ENCODE assay signal across 18 cellular contexts in genomic region chr1:13976485-13976884, GRCh38.
DNase-seq lines count a peak whose midpoint lies in the region; ATAC-seq and TF ChIP-seq lines count a peak whose summit lies in the region.
"Had no signal": no experiment of that assay in that cellular context is flagged by ENCODE, and none has a peak within 500 bp of the region (broad histone marks: within the 10 kb centered on the region; RNA-seq: fewer than 3 reads in every experiment).

No MANE protein-coding gene starts in this region.

- no peak overlapping the region for H3K4me2 ChIP-seq in mammary epithelial cell (ENCODE audit: insufficient read depth, low read depth, low read length)
- H3K4me2 ChIP-seq: A549; BLaER1 treated with 17β-estradiol and CSF1 and Interleukin-3, amounts not matched to agents 10 nM and 100 nM had no signal

- no peak overlapping the region for H3K4me3 Mint-ChIP-seq in MCF 10A (ENCODE audit: unreplicated experiment)
- H3K4me3 Mint-ChIP-seq: B cell; CD4-positive, alpha-beta T cell; CD8-positive, alpha-beta T cell had no signal

- H3K4me3 ChIP-seq in mammary epithelial cell (replicated peaks in 1 of 3; ENCODE audit: insufficient read depth in 1 of 3, low read depth in 2 of 3, low read length in 3 of 3): no peak overlapping the region
- H3K4me3 ChIP-seq: A549; BLaER1 treated with 17β-estradiol and CSF1 and Interleukin-3, amounts not matched to agents 10 nM and 100 nM had no signal

- H4K20me1 ChIP-seq in mammary epithelial cell (ENCODE audit: insufficient read depth, low read length): no peaks in the 10 kb centered on the region
- H4K20me1 ChIP-seq: BLaER1 treated with 17β-estradiol and CSF1 and Interleukin-3, amounts not matched to agents 10 nM and 100 nM had no signal

- intact Hi-C loops in MCF 10A (cut with micrococcal nuclease) (no loop called here), mammary epithelial cell (cut with micrococcal nuclease) (no loop called here)

- peak; percentile 60 for ATAC-seq in foreskin keratinocyte
- no peak for ATAC-seq in HG03039 (IDR thresholded peaks at IDR 0.05; ENCODE audit: unreplicated experiment)
- ATAC-seq: A549; CD8-positive, alpha-beta T cell had no signal

- BruUV-seq in MCF 10A (replicated peaks; lab: Mats Ljungman, UMichigan) (no TSS peak), mammary epithelial cell (replicated peaks; lab: Mats Ljungman, UMichigan) (no TSS peak)

- no peaks in the 10 kb centered on the region for H3K4me1 ChIP-seq in mammary epithelial cell (ENCODE audit: insufficient read depth, low read length)
- peaks cover 13% of the 10 kb centered on the region for H3K4me1 ChIP-seq in foreskin keratinocyte
- H3K4me1 ChIP-seq: A549; BLaER1 treated with 17β-estradiol and CSF1 and Interleukin-3, amounts not matched to agents 10 nM and 100 nM; Caco-2 had no signal

- H3K27me3 Mint-ChIP-seq in MCF 10A (ENCODE audit: insufficient read depth, unreplicated experiment): no peaks in the 10 kb centered on the region

- dilution Hi-C loops in mammary epithelial cell (cut with HindIII; ENCODE audit: low sequenced_read_pairs): no loop called here

- H3K27ac Mint-ChIP-seq in MCF 10A (ENCODE audit: low read depth, unreplicated experiment): peak overlapping the region; percentile 61
- H3K27ac Mint-ChIP-seq: B cell; CD4-positive, alpha-beta T cell; CD8-positive, alpha-beta T cell had no signal

- no peaks in the 10 kb centered on the region for H3K9me3 ChIP-seq in mammary epithelial cell (replicated peaks; ENCODE audit: insufficient read depth, low read length)
- H3K9me3 ChIP-seq: A549, Caco-2 had no signal

- peaks cover 6% of the 10 kb centered on the region for H3K36me3 Mint-ChIP-seq in MCF 10A (ENCODE audit: insufficient read depth, unreplicated experiment)
- H3K36me3 Mint-ChIP-seq: CD8-positive, alpha-beta T cell had no signal

- peak; percentile 37 for DNase-seq in DMS 273 (lab: John Stamatoyannopoulos, UW; ENCODE audit: unreplicated experiment)
- no peak for DNase-seq in DMS 273 treated with DMSO at 0.1 percent for 48 hours (lab: John Stamatoyannopoulos, UW)
- DNase-seq in MCF 10A (ENCODE audit: unreplicated experiment): no peak
- no peak for DNase-seq in mammary epithelial cell
- peak in 1 of 2 donors; percentile 51 for DNase-seq in foreskin keratinocyte
- DNase-seq: AML-193; Caco-2; Calu3; CD4-positive, alpha-beta T cell; CD8-positive, alpha-beta T cell; DMS79 treated with DMSO at 0.1 percent for 48 hours; GF-D8 had no signal

- H3K27ac ChIP-seq in mammary epithelial cell (ENCODE audit: insufficient read depth, low read depth, low read length) (no peak overlapping the region), foreskin keratinocyte (no peak overlapping the region)
- H3K27ac ChIP-seq: 22Rv1; A549; BLaER1 treated with 17β-estradiol and CSF1 and Interleukin-3, amounts not matched to agents 10 nM and 100 nM; C4-2B had no signal

- TF ChIP-seq CTCF in MCF 10A (IDR thresholded peaks at IDR 0.05; ENCODE audit: unreplicated experiment) (no peak), mammary epithelial cell (conservative IDR thresholded peaks at IDR 0.05 in 1 of 2, IDR thresholded peaks at IDR 0.05 in 1 of 2; ENCODE audit: extremely low read depth in 1 of 2, insufficient read depth in 1 of 2, low read depth in 1 of 2, low read length in 2 of 2) (no peak), foreskin keratinocyte (conservative IDR thresholded peaks at IDR 0.05) (no peak)

- WGBS in mammary epithelial cell (ENCODE audit: low coverage, missing lambda C conversion rate): 9% methylated on average over 2 of the region's 2 CpGs

- in situ Hi-C loops in mammary epithelial cell (cut with MboI; ENCODE audit: low sequenced_read_pairs in 2 of 2): no loop called here

- peaks cover 24% of the 10 kb centered on the region for H3K4me1 Mint-ChIP-seq in MCF 10A (ENCODE audit: insufficient read depth, unreplicated experiment)
- H3K4me1 Mint-ChIP-seq: B cell had no signal

- H3K9me3 Mint-ChIP-seq in MCF 10A (ENCODE audit: unreplicated experiment): peaks cover 6% of the 10 kb centered on the region

- no peaks in the 10 kb centered on the region for H3K27me3 ChIP-seq in mammary epithelial cell (ENCODE audit: insufficient read depth, low read length)
- H3K27me3 ChIP-seq in foreskin keratinocyte: no peaks in the 10 kb centered on the region
- H3K27me3 ChIP-seq: BLaER1 treated with 17β-estradiol and CSF1 and Interleukin-3, amounts not matched to agents 10 nM and 100 nM had no signal

- CTCF ChIA-PET in MCF 10A (lab: Yijun Ruan, JAX) (interaction anchor here (0.9 kb wide), 1 partner anchor 148 kb away, joined by 3 read pairs; no protein-coding TSS in a partner anchor), mammary epithelial cell (lab: Charles Lee; ENCODE audit: low non-redundant PET) (no interaction called here)

- POLR2A ChIA-PET in MCF 10A (lab: Yijun Ruan, JAX): interaction anchor here (1.6 kb wide), 1 partner anchor 38 kb away, joined by 4 read pairs; no protein-coding TSS in a partner anchor

- no peaks in the 10 kb centered on the region for H3K36me3 ChIP-seq in mammary epithelial cell (ENCODE audit: insufficient read depth, low read length)
- H3K36me3 ChIP-seq: BLaER1 treated with 17β-estradiol and CSF1 and Interleukin-3, amounts not matched to agents 10 nM and 100 nM had no signal

- H3K9ac ChIP-seq in mammary epithelial cell (ENCODE audit: insufficient read depth, low read length): no peak overlapping the region
- H3K9ac ChIP-seq: BLaER1 treated with 17β-estradiol and CSF1 and Interleukin-3, amounts not matched to agents 10 nM and 100 nM had no signal

- no peak overlapping the region for H2AFZ ChIP-seq in mammary epithelial cell (ENCODE audit: low read depth, low read length)

- H3K79me2 ChIP-seq in mammary epithelial cell (ENCODE audit: insufficient read depth, low read length): no peaks in the 10 kb centered on the region
